8 cellular contexts compared by ENCODE assay signal in the genomic region with DNA sequence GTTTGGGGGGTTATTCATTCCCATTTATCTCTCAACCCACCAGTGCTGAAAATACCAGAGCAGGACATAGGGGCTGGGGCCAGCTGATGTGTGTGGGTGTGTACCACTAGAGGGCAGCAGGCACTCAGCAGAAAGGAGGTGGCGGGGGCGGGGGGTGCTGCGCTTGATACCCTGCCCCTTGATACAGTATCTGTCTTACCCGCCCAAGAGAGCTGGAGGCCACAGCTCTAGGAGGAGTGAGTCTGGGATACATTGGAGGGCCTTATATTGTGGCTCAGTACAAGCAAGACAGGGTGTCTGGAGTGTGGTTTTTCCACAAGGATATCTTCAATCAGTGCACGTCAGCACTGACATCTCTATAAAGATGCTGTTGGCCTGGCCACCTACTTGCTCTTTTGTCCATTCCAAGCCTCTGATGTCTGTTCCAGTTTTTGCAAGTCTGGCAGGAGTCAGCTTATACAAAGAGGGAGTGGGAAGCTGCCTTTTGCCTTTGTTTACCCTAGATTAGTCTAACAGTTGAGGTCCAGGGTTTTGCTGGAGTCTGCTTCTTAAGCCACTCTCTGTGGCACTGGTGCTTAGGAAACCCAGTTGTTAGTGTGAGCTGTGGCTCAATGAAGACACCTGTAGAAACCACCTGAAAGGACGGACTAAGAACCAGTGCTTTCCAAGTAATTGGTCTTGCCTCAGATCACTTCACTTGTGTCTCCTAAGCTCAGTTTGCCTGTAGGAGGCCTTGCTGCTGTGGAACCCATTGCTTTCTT. TPM values are rescaled to one million over a fixed set of nuclear protein-coding genes. Genes with fewer than 3 reads are reported as not detected.
DNase-seq lines count a peak whose midpoint lies in the region; ATAC-seq and TF ChIP-seq lines count a peak whose summit lies in the region.

No MANE protein-coding gene starts in this region.

- H3K9me3 Mint-ChIP-seq in CD4-positive, alpha-beta T cell = no peaks in the 10 kb centered on the region
- H3K9me3 Mint-ChIP-seq in HFFc6 = no peaks in the 10 kb centered on the region
- no peaks in the 10 kb centered on the region for H3K9me3 Mint-ChIP-seq in central memory CD8-positive, alpha-beta T cell

- peak overlapping the region; percentile 85 for H3K4me3 Mint-ChIP-seq in CD4-positive, alpha-beta T cell
- no peak overlapping the region for H3K4me3 Mint-ChIP-seq in HFFc6
- peak overlapping the region; percentile 37 for H3K4me3 Mint-ChIP-seq in central memory CD8-positive, alpha-beta T cell

- peak overlapping the region; percentile 91 for H3K27ac Mint-ChIP-seq in CD4-positive, alpha-beta T cell
- H3K27ac Mint-ChIP-seq in HFFc6 = peak overlapping the region; percentile 10; the same call in 1 of the 2 replicates
- no peak overlapping the region for H3K27ac Mint-ChIP-seq in central memory CD8-positive, alpha-beta T cell (ENCODE audit: low read depth)

- H3K27me3 Mint-ChIP-seq in CD4-positive, alpha-beta T cell = no peaks in the 10 kb centered on the region
- no peaks in the 10 kb centered on the region; the same call in none of the 2 replicates for H3K27me3 Mint-ChIP-seq in HFFc6 (ENCODE audit: insufficient read depth)
- no peaks in the 10 kb centered on the region for H3K27me3 Mint-ChIP-seq in central memory CD8-positive, alpha-beta T cell

- H3K36me3 Mint-ChIP-seq in CD4-positive, alpha-beta T cell (ENCODE audit: low read depth) = peaks cover 69% of the 10 kb centered on the region
- H3K36me3 Mint-ChIP-seq in HFFc6 (ENCODE audit: low read depth) = peaks cover 45% of the 10 kb centered on the region
- H3K36me3 Mint-ChIP-seq in central memory CD8-positive, alpha-beta T cell (ENCODE audit: insufficient read depth) = peaks cover 55% of the 10 kb centered on the region

- DNase-seq in CD4-positive, alpha-beta T cell = peak; percentile 33 to 61 (median 46)
- DNase-seq in HFFc6 = peak; percentile 22
- peak; percentile 49 for DNase-seq in T-helper 9 cell
- DNase-seq in central memory CD8-positive, alpha-beta T cell (ENCODE audit: low spot score in 2 of 2) = no peak
- peak; percentile 54 for DNase-seq in kidney tubule cell (ENCODE audit: low spot score)
- peak; percentile 12 to 34 (median 27) for DNase-seq in stimulated activated CD4-positive, alpha-beta T cell treated with anti-CD3 and anti-CD28 coated beads, TNF-alpha, amount 100 ng/mL, for 1 hour (ENCODE audit: low read depth in 3 of 3, low spot score in 1 of 3)

- ATAC-seq in CD4-positive, alpha-beta T cell (ENCODE audit: poor library complexity) = no peak
- no peak for ATAC-seq in central memory CD8-positive, alpha-beta T cell (replicated peaks; ENCODE audit: extremely low read depth, poor library complexity, severe bottlenecking)
- ATAC-seq in HG03095 (IDR thresholded peaks at IDR 0.05; ENCODE audit: unreplicated experiment) = no peak
- ATAC-seq in GM21447 (IDR thresholded peaks at IDR 0.05; ENCODE audit: unreplicated experiment) = no peak

- no peaks in the 10 kb centered on the region for H3K9me3 ChIP-seq in CD4-positive, alpha-beta T cell (ENCODE audit: control insufficient read depth, low read length)

- CTCF ChIA-PET in CD4-positive, alpha-beta T cell (lab: Charles Lee) = interaction anchor here (0.6 to 2.4 kb wide), 21 partner anchors 9 to 1039 kb away, joined by 3 to 17 read pairs (median 3); partner anchors contain the start of genes CYB561D2, DCAF1 and NPRL2

- H3K27ac ChIP-seq in CD4-positive, alpha-beta T cell (ENCODE audit: low read depth, low read length) = peak overlapping the region; percentile 39

- intact Hi-C loops in CD4-positive, alpha-beta T cell (cut with DNase I, micrococcal nuclease) = loop anchor here (2.0 to 10.0 kb wide), 13 partner anchors 45 to 1037 kb away; partner anchors contain the start of genes C3orf18 (in 1 of the 2), CYB561D2 (in 1 of the 2), HEMK1 (in 1 of the 2) and MAPKAPK3 (in 1 of the 2)

- TF ChIP-seq CTCF in CD4-positive, alpha-beta T cell (IDR thresholded peaks at IDR 0.05) = peak; percentile 82
- peak; percentile 87 for TF ChIP-seq CTCF in HFFc6 (IDR thresholded peaks at IDR 0.05)

- no peaks in the 10 kb centered on the region for H3K27me3 ChIP-seq in CD4-positive, alpha-beta T cell (ENCODE audit: control insufficient read depth, insufficient read depth, low read length)

- POLR2A ChIA-PET in CD4-positive, alpha-beta T cell (lab: Charles Lee) = interaction anchor here (0.7 to 2.1 kb wide), 9 partner anchors 9 to 1062 kb away, joined by 3 to 10 read pairs (median 4); partner anchors contain the start of genes CISH, DCAF1 and HEMK1

- H3K4me1 Mint-ChIP-seq in CD4-positive, alpha-beta T cell (ENCODE audit: low read depth) = peaks cover 73% of the 10 kb centered on the region
- peaks cover 58% of the 10 kb centered on the region for H3K4me1 Mint-ChIP-seq in HFFc6 (ENCODE audit: low read depth)
- peaks cover 51% of the 10 kb centered on the region for H3K4me1 Mint-ChIP-seq in central memory CD8-positive, alpha-beta T cell

RNA-seq across cellular contexts. Expression of gene RBM15B, which starts 1.5 kb away (rescaled TPM):
- 10 to 100 TPM; 29.1 to 29.2 TPM for total RNA-seq in CD4-positive, alpha-beta T cell
- total RNA-seq in HFFc6 (2021; fragmentation: NEBNext Ultra II Directional; extraction: Animal tissue kit (Norgen Biotek cat#: 25700)) = 10 to 100 TPM; 25.8 to 30.6 (median 29.2) TPM

RNA-seq across cellular contexts. Expression of gene MANF, which starts 4.5 kb away (rescaled TPM):
- total RNA-seq in CD4-positive, alpha-beta T cell = 10 to 100 TPM; 26.4 to 30.2 TPM
- 100 to 1,000 TPM; 157 to 196 (median 179) TPM for total RNA-seq in HFFc6 (2021; fragmentation: NEBNext Ultra II Directional; extraction: Animal tissue kit (Norgen Biotek cat#: 25700))

Comparison
In these comparisons a context has a peak if more than half of its experiments do, and no peak if none do; other contexts are left out.
1. DNase-seq: peak in CD4-positive, alpha-beta T cell (10 of 10), HFFc6 (single experiment), T-helper 9 cell (single experiment), kidney tubule cell (single experiment) and stimulated activated CD4-positive, alpha-beta T cell treated with anti-CD3 and anti-CD28 coated beads, TNF-alpha, amount 100 ng/mL, for 1 hour (3 of 3); none in central memory CD8-positive, alpha-beta T cell (0 of 2).
2. RNA of gene MANF, which starts 4.5 kb away (total RNA-seq): 157 to 196 TPM in HFFc6; 26.4 to 30.2 TPM in CD4-positive, alpha-beta T cell; every median in the first group is over 4 times any median in the second.